ENCODE assay signal across 16 cellular contexts in genomic region chr19:34306824-34307223, GRCh38. TPM values are rescaled to one million over a fixed set of nuclear protein-coding genes. Genes with fewer than 3 reads are reported as not detected.
DNase-seq lines count a peak whose midpoint lies in the region; ATAC-seq and TF ChIP-seq lines count a peak whose summit lies in the region.
"Had no signal": no experiment of that assay in that cellular context is flagged by ENCODE, and none has a peak within 500 bp of the region (broad histone marks: within the 10 kb centered on the region; RNA-seq: fewer than 3 reads in every experiment).

No MANE protein-coding gene starts in this region.

- intact Hi-C loops in heart left ventricle (cut with DNase I) (no loop called here), Right ventricle myocardium superior (cut with DNase I) (no loop called here), transverse colon (cut with DNase I; ENCODE audit: low total_unique reads) (no loop called here)
- intact Hi-C loops in naive thymus-derived CD4-positive, alpha-beta T cell (cut with micrococcal nuclease) = loop anchor here in 1 of 2 donors (2.0 kb wide), 1 partner anchor 18 kb away; no protein-coding TSS in a partner anchor

- TF ChIP-seq EP300 in transverse colon (IDR thresholded peaks at IDR 0.05; ENCODE audit: low read depth) = no peak

- H3K4me3 Mint-ChIP-seq in chondrocyte (ENCODE audit: unreplicated experiment) = no peak overlapping the region
- H3K4me3 Mint-ChIP-seq in naive thymus-derived CD4-positive, alpha-beta T cell = peak overlapping the region in 4 of 10 donors; percentile 13 to 69 (median 38)

- H3K4me3 ChIP-seq in heart left ventricle = no peak overlapping the region
- no peak overlapping the region for H3K4me3 ChIP-seq in naive thymus-derived CD4-positive, alpha-beta T cell (ENCODE audit: low read length)
- no peak overlapping the region for H3K4me3 ChIP-seq in transverse colon
- H3K4me3 ChIP-seq: mucosa of descending colon had no signal

- H3K4me1 ChIP-seq in heart left ventricle (peaks cover 4 to 48% (median 39%) of the 10 kb centered on the region in 12 donors), transverse colon (peaks cover 5 to 69% (median 32%) of the 10 kb centered on the region in 4 donors)
- H3K4me1 ChIP-seq in naive thymus-derived CD4-positive, alpha-beta T cell (ENCODE audit: control insufficient read depth in 2 of 2, insufficient read depth in 2 of 2, low read length in 2 of 2) = peaks cover 8 to 36% of the 10 kb centered on the region in 2 donors

- H3K27me3 ChIP-seq in heart left ventricle (no peaks in the 10 kb centered on the region), transverse colon (no peaks in the 10 kb centered on the region)
- no peaks in the 10 kb centered on the region for H3K27me3 ChIP-seq in naive thymus-derived CD4-positive, alpha-beta T cell (ENCODE audit: control insufficient read depth in 2 of 2, insufficient read depth in 2 of 2, low read length in 2 of 2)

- H3K27ac Mint-ChIP-seq in chondrocyte (ENCODE audit: unreplicated experiment) = peak overlapping the region; percentile 50
- H3K27ac Mint-ChIP-seq in naive thymus-derived CD4-positive, alpha-beta T cell = peak overlapping the region in 8 of 9 donors; percentile 73 to 96 (median 90)

- no peak for TF ChIP-seq POLR2A in heart left ventricle (IDR thresholded peaks at IDR 0.05)
- TF ChIP-seq POLR2A in transverse colon (IDR thresholded peaks at IDR 0.05) = no peak

- POLR2A ChIA-PET in naive thymus-derived CD4-positive, alpha-beta T cell (lab: Charles Lee) = no interaction called here

- peaks cover 0 to 41% (median 14%) of the 10 kb centered on the region in 9 donors for H3K36me3 ChIP-seq in heart left ventricle
- peaks cover 0 to 8% (median 3%) of the 10 kb centered on the region in 3 experiments for H3K36me3 ChIP-seq in naive thymus-derived CD4-positive, alpha-beta T cell (ENCODE audit: control insufficient read depth in 2 of 3, insufficient read depth in 3 of 3, low read length in 3 of 3)
- H3K36me3 ChIP-seq in transverse colon = no peaks in the 10 kb centered on the region

- in situ Hi-C loops in transverse colon (cut with MboI; ENCODE audit: low pct_ligation_motif_present in 1 of 4, low pct_unique_long_range_greater_than_20kb in 1 of 4, low sequenced_read_pairs in 3 of 4) = no loop called here

- TF ChIP-seq CTCF in heart left ventricle (IDR thresholded peaks at IDR 0.05) (no peak), chondrocyte (IDR thresholded peaks at IDR 0.05) (no peak), transverse colon (IDR thresholded peaks at IDR 0.05) (no peak)

- peaks cover 9% of the 10 kb centered on the region for H3K36me3 Mint-ChIP-seq in chondrocyte (ENCODE audit: low read depth)
- peaks cover 3 to 34% (median 9%) of the 10 kb centered on the region in 5 donors for H3K36me3 Mint-ChIP-seq in naive thymus-derived CD4-positive, alpha-beta T cell

- DNase-seq in heart left ventricle = no peak
- DNase-seq in Right ventricle myocardium superior = no peak
- no peak for DNase-seq in chondrocyte (ENCODE audit: low spot score)
- no peak for DNase-seq in naive thymus-derived CD4-positive, alpha-beta T cell
- DNase-seq in transverse colon = no peak
- no peak for DNase-seq in GM03348 (ENCODE audit: low spot score)
- DNase-seq in iPS-NIHi11 (ENCODE audit: low spot score) = no peak
- DNase-seq: central memory CD4-positive, alpha-beta T cell; foreskin melanocyte; KBM-7; NCI-H1105 treated with DMSO at 0.1 percent for 48 hours; stimulated activated naive CD4-positive, alpha-beta T cell treated with Interleukin-2 at 50 U/mL for 16 hours; SW 1271 had no signal

- no peaks in the 10 kb centered on the region for H3K9me3 ChIP-seq in heart left ventricle
- no peaks in the 10 kb centered on the region for H3K9me3 ChIP-seq in naive thymus-derived CD4-positive, alpha-beta T cell (ENCODE audit: control insufficient read depth in 2 of 3, low read length in 3 of 3)
- H3K9me3 ChIP-seq in transverse colon = no peaks in the 10 kb centered on the region
- H3K9me3 ChIP-seq: mucosa of descending colon had no signal

- WGBS in heart left ventricle, 4 donors = 81 to 89% (median 87%) methylated on average over 6 of the region's 6 CpGs
- 73 to 84% methylated on average over 5 to 6 of the region's 6 CpGs for WGBS in transverse colon (ENCODE audit: low coverage in 1 of 2), 2 donors

- peaks cover 14% of the 10 kb centered on the region for H3K4me1 Mint-ChIP-seq in chondrocyte (ENCODE audit: low read depth)
- H3K4me1 Mint-ChIP-seq in naive thymus-derived CD4-positive, alpha-beta T cell = peaks cover 15 to 69% (median 67%) of the 10 kb centered on the region in 7 donors

- H3K9me3 Mint-ChIP-seq in chondrocyte (ENCODE audit: low read depth) = no peaks in the 10 kb centered on the region
- no peaks in the 10 kb centered on the region for H3K9me3 Mint-ChIP-seq in naive thymus-derived CD4-positive, alpha-beta T cell

- CTCF ChIA-PET in naive thymus-derived CD4-positive, alpha-beta T cell (lab: Charles Lee) = no interaction called here

- H3K27ac ChIP-seq in heart left ventricle (peak overlapping the region in 11 of 12 donors; percentile 22 to 76 (median 65)), transverse colon (peak overlapping the region; percentile 6 to 74 (median 42))
- peak overlapping the region; percentile 48 for H3K27ac ChIP-seq in naive thymus-derived CD4-positive, alpha-beta T cell (ENCODE audit: low read depth, low read length)
- H3K27ac ChIP-seq: HL-60 had no signal

- ATAC-seq in heart left ventricle (no peak), Right ventricle myocardium superior (ENCODE audit: poor library complexity) (no peak)
- no peak for ATAC-seq in naive thymus-derived CD4-positive, alpha-beta T cell
- no peak for ATAC-seq in activated CD4-positive, CD25-positive, alpha-beta regulatory T cell treated with anti-CD3 and anti-CD28 coated beads, Interleukin-2, amount 50 U/mL, for 24 hours

- no peaks in the 10 kb centered on the region for H3K27me3 Mint-ChIP-seq in chondrocyte (ENCODE audit: low read depth)
- H3K27me3 Mint-ChIP-seq in naive thymus-derived CD4-positive, alpha-beta T cell = no peaks in the 10 kb centered on the region

RNA-seq across cellular contexts. Expression of gene GARRE1, which starts 52.5 kb away (rescaled TPM):
- total RNA-seq in heart left ventricle (10 to 100 TPM; 16.3 to 34.7 (median 22.3) TPM), Right ventricle myocardium superior (15.3 TPM), chondrocyte (23.3 to 35.4 TPM (median 24.4 TPM) in 3 replicates), transverse colon (10 to 100 TPM; 16.7 to 27.8 (median 22.7) TPM)
- polyA plus RNA-seq in heart left ventricle = 10 to 100 TPM in 1 of 2 donors, 1 to 10 TPM in 1; 7.8 to 12.9 TPM
- 10 to 100 TPM; 11.7 to 57.2 (median 38.0) TPM for total RNA-seq in naive thymus-derived CD4-positive, alpha-beta T cell
- polyA plus RNA-seq in naive thymus-derived CD4-positive, alpha-beta T cell = 1 to 10 TPM; 5.3 to 9.0 TPM

RNA-seq across cellular contexts. Expression of gene GPI, which starts 58.2 kb away (rescaled TPM):
- total RNA-seq in heart left ventricle = 100 to 1,000 TPM; 359 to 764 (median 549) TPM
- polyA plus RNA-seq in heart left ventricle = 100 to 1,000 TPM; 233 to 284 TPM
- total RNA-seq in Right ventricle myocardium superior = 500 TPM
- total RNA-seq in chondrocyte = 209 to 228 TPM (median 221 TPM) in 3 replicates
- total RNA-seq in naive thymus-derived CD4-positive, alpha-beta T cell = 100 to 1,000 TPM in 3 of 5 experiments, 10 to 100 TPM in 2; 96.5 to 750 (median 104) TPM
- 100 to 1,000 TPM; 123 to 170 TPM for polyA plus RNA-seq in naive thymus-derived CD4-positive, alpha-beta T cell
- total RNA-seq in transverse colon = 100 to 1,000 TPM; 112 to 531 (median 220) TPM
